ENCODE assay signal across 1 cellular context in the genomic region with DNA sequence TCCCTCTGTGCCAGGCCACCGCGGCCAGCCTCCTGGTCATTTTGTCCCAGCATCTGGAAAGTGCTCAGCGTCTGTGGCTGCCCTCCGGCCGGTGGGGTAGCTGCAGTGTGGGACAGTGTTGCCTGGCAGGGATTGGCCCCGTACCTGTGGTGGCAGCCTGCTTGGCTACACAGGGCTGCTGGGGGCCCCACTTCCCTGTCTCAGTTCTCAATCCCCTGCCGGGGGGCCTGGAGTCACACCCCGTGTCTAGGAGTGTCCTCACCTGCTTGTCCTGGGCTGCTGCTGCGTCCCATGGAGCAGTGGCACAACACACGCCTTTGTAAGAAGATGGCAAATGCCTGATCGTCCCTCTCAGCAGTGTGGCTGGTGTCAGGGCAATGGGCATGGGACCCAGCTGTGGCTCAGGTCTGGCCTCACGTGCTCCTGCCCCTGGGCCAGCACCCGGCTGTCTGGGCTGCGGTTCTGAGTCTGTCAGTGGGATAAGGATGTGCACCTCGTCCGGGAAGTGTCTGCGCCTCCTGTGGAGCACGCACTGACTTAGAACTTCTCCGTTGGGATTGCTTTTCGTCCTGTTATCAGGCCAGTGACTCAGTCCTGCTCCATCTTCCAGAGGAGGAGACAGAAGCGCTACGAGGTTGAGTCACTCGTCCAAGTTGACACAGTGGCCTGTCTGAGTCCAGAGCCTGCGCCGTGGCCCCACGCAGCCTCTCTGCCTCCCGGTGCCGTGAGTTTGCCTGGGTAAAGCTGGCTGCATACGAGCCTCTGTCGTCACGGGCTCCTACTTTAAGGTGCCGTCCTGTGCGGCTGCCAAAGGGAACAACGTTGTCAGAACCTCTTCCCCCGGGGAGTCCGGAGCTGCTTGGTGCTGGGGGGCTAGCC.
TF ChIP-seq lines count a peak whose summit lies in the region.

No MANE protein-coding gene starts in this region.

TF ChIP-seq in K562, 482 proteins besides CTCF, POLR2A, EP300 and RAD21 (continued from another document):
- TF ChIP-seq, protein P1, sequence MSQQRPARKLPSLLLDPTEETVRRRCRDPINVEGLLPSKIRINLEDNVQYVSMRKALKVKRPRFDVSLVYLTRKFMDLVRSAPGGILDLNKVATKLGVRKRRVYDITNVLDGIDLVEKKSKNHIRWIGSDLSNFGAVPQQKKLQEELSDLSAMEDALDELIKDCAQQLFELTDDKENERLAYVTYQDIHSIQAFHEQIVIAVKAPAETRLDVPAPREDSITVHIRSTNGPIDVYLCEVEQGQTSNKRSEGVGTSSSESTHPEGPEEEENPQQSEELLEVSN (IDR thresholded peaks at IDR 0.05; ENCODE audit: borderline replicate concordance in 1 of 2, extremely low read depth in 1 of 2, insufficient read depth in 1 of 2, insufficient read length in 1 of 2, low read depth in 1 of 2, low read length in 1 of 2, poor library complexity in 1 of 2, severe bottlenecking in 1 of 2), result no peak
- TF ChIP-seq, protein P2, sequence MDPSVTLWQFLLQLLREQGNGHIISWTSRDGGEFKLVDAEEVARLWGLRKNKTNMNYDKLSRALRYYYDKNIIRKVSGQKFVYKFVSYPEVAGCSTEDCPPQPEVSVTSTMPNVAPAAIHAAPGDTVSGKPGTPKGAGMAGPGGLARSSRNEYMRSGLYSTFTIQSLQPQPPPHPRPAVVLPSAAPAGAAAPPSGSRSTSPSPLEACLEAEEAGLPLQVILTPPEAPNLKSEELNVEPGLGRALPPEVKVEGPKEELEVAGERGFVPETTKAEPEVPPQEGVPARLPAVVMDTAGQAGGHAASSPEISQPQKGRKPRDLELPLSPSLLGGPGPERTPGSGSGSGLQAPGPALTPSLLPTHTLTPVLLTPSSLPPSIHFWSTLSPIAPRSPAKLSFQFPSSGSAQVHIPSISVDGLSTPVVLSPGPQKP (CRISPR knock-in tag; IDR thresholded peaks at IDR 0.05), result no peak
